8 cellular contexts compared by ENCODE assay signal in the genomic region with DNA sequence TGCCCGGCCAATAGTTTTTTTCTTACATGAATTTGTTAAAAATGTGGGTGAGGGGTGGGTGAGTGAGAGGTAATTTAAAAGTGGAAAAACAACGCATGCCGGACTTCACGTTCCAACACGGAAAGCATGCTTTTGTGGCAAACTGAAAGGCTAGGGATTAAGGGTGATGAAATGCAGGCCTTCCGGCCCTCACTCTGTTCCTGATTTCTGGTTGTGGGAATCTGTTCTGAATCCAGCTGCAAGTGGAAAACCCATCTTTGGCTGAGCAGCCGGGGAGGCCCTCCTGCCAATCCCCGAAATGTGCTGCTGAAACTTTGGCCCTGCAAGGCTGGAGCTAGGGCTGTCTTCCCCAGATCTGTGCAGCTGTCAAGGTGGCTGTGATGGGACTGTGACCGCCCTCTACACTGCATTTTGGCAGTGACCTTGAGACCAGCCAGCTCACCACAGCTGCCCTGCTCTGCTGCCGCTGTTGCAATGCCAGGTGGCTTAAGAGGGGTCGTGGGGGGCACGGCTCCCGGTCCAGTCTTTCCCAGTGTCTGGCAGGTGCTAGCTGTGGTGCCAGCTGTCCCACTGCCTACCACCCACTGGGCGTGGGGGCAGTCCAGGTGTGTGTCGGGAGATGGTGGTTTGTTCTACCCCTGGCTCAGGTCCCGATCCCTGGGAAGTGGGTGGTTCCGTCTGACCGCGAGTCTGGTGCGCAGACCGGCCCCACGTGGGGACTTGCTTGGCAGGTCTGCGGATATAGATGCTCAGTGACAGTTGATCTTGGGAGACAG. TPM values are rescaled to one million over a fixed set of nuclear protein-coding genes. Genes with fewer than 3 reads are reported as not detected.
DNase-seq lines count a peak whose midpoint lies in the region; ATAC-seq and TF ChIP-seq lines count a peak whose summit lies in the region.

No MANE protein-coding gene starts in this region.

- H3K9me3 Mint-ChIP-seq in T-helper 2 cell treated with Interferon-gamma antibody and Interleukin-4, amounts not matched to agents 5 μg/mL and 100 μg/mL, for 36 hours, result no peaks in the 10 kb centered on the region
- H3K9me3 Mint-ChIP-seq in natural killer cell treated with Interleukin-12 subunit alpha and Interleukin-12 subunit beta and Interleukin-15 and Interleukin-18, amount 100 ng/mL, for 72 hours, result no peaks in the 10 kb centered on the region

- no peaks in the 10 kb centered on the region for H4K20me1 ChIP-seq in fibroblast of lung (ENCODE audit: control insufficient read depth, extremely low read depth, insufficient read depth, low read length)

- H3K36me3 ChIP-seq in Panc1 (ENCODE audit: control insufficient read depth, insufficient read depth, low read length), result no peaks in the 10 kb centered on the region
- H3K36me3 ChIP-seq in fibroblast of lung (ENCODE audit: control insufficient read depth, insufficient read depth, low read length), result no peaks in the 10 kb centered on the region

- no peaks in the 10 kb centered on the region for H3K27me3 Mint-ChIP-seq in T-helper 2 cell treated with Interferon-gamma antibody and Interleukin-4, amounts not matched to agents 5 μg/mL and 100 μg/mL, for 36 hours (ENCODE audit: low read depth)
- H3K27me3 Mint-ChIP-seq in natural killer cell treated with Interleukin-12 subunit alpha and Interleukin-12 subunit beta and Interleukin-15 and Interleukin-18, amount 100 ng/mL, for 72 hours, result no peaks in the 10 kb centered on the region

- H3K4me3 Mint-ChIP-seq in T-helper 2 cell treated with Interferon-gamma antibody and Interleukin-4, amounts not matched to agents 5 μg/mL and 100 μg/mL, for 36 hours, result peak overlapping the region; percentile 3
- peak overlapping the region; percentile 96 for H3K4me3 Mint-ChIP-seq in natural killer cell treated with Interleukin-12 subunit alpha and Interleukin-12 subunit beta and Interleukin-15 and Interleukin-18, amount 100 ng/mL, for 72 hours

- peak overlapping the region; percentile 94 for H3K4me2 ChIP-seq in fibroblast of lung (ENCODE audit: extremely low read depth, insufficient read depth, low read length)

- DNase-seq in T-helper 2 cell treated with Interferon-gamma antibody and Interleukin-4, amounts not matched to agents 5 μg/mL and 100 μg/mL, for 36 hours (ENCODE audit: low spot score), result no peak
- DNase-seq in T-helper 2 cell, result no peak
- DNase-seq in Panc1 (ENCODE audit: low read depth, low spot score), result no peak
- peak; percentile 48 to 81 for DNase-seq in fibroblast of lung (ENCODE audit: low read depth in 2 of 2)
- no peak for DNase-seq in natural killer cell treated with Interleukin-12 subunit alpha and Interleukin-12 subunit beta and Interleukin-15 and Interleukin-18, amount 100 ng/mL, for 72 hours (ENCODE audit: low spot score)
- DNase-seq in activated effector memory CD4-positive, alpha-beta T cell treated with Interleukin-2 at 50 U/mL for 16 hours, result no peak

- peak overlapping the region; percentile 9 for H2AFZ ChIP-seq in fibroblast of lung (ENCODE audit: low read length)

- BruUV-seq in Panc1 (replicated peaks; lab: Mats Ljungman, UMichigan), result no TSS peak

- ATAC-seq in Panc1, result peak; percentile 62
- no peak for ATAC-seq in natural killer cell treated with Interleukin-12 subunit alpha and Interleukin-12 subunit beta and Interleukin-15 and Interleukin-18, amount 100 ng/mL, for 72 hours
- ATAC-seq in HG03280 (IDR thresholded peaks at IDR 0.05; ENCODE audit: unreplicated experiment), result no peak
- no peak for ATAC-seq in GM18502 (IDR thresholded peaks at IDR 0.05; ENCODE audit: poor library complexity, unreplicated experiment)

- peaks cover 9% of the 10 kb centered on the region for H3K36me3 Mint-ChIP-seq in T-helper 2 cell treated with Interferon-gamma antibody and Interleukin-4, amounts not matched to agents 5 μg/mL and 100 μg/mL, for 36 hours (ENCODE audit: low read depth)
- no peaks in the 10 kb centered on the region for H3K36me3 Mint-ChIP-seq in natural killer cell treated with Interleukin-12 subunit alpha and Interleukin-12 subunit beta and Interleukin-15 and Interleukin-18, amount 100 ng/mL, for 72 hours

- TF ChIP-seq CTCF in Panc1 (IDR thresholded peaks at IDR 0.05) (no peak), fibroblast of lung (conservative IDR thresholded peaks at IDR 0.05 in 1 of 2, IDR thresholded peaks at IDR 0.05 in 1 of 2; ENCODE audit: low read depth in 1 of 2, low read length in 2 of 2) (no peak)

- CTCF ChIA-PET in Panc1 (lab: Charles Lee), result no interaction called here

- no peaks in the 10 kb centered on the region for H3K79me2 ChIP-seq in fibroblast of lung (ENCODE audit: control insufficient read depth, insufficient read depth, low read length)

- peak overlapping the region; percentile 40 to 64 for H3K4me3 ChIP-seq in Panc1 (ENCODE audit: low read depth in 2 of 2, low read length in 2 of 2)
- H3K4me3 ChIP-seq in fibroblast of lung (replicated peaks in 1 of 4; ENCODE audit: control extremely low read depth in 1 of 4, insufficient read depth in 1 of 4, low read depth in 3 of 4, low read length in 4 of 4), result peak overlapping the region in 1 of 4 experiments; percentile 58

- POLR2A ChIA-PET in Panc1 (lab: Charles Lee), result no interaction called here

- in situ Hi-C loops in Panc1 (cut with HindIII; ENCODE audit: low pct_unique_long_range_greater_than_20kb, low sequenced_read_pairs), result no loop called here

- peak overlapping the region; percentile 88; the same call in 1 of the 2 replicates for H3K27ac ChIP-seq in Panc1 (ENCODE audit: low read length)
- peak overlapping the region; percentile 54 for H3K27ac ChIP-seq in fibroblast of lung (ENCODE audit: insufficient read depth, low read length)

- H3K4me1 ChIP-seq in Panc1 (ENCODE audit: control insufficient read depth, insufficient read depth, low read length) (peaks cover 21% of the 10 kb centered on the region), fibroblast of lung (ENCODE audit: control insufficient read depth, extremely low read depth, insufficient read depth, low read length) (peaks cover 20% of the 10 kb centered on the region)

- intact Hi-C loops in Panc1 (cut with micrococcal nuclease; ENCODE audit: unreplicated experiment), result no loop called here

- H3K27ac Mint-ChIP-seq in T-helper 2 cell treated with Interferon-gamma antibody and Interleukin-4, amounts not matched to agents 5 μg/mL and 100 μg/mL, for 36 hours, result no peak overlapping the region
- no peak overlapping the region for H3K27ac Mint-ChIP-seq in natural killer cell treated with Interleukin-12 subunit alpha and Interleukin-12 subunit beta and Interleukin-15 and Interleukin-18, amount 100 ng/mL, for 72 hours

- H3K9me3 ChIP-seq in Panc1 (ENCODE audit: control insufficient read depth, insufficient read depth, low read depth, low read length) (no peaks in the 10 kb centered on the region), fibroblast of lung (ENCODE audit: control insufficient read depth, insufficient read depth, low read depth, low read length) (no peaks in the 10 kb centered on the region)

- H3K4me1 Mint-ChIP-seq in T-helper 2 cell treated with Interferon-gamma antibody and Interleukin-4, amounts not matched to agents 5 μg/mL and 100 μg/mL, for 36 hours (ENCODE audit: low read depth), result peaks cover 34% of the 10 kb centered on the region
- peaks cover 26 to 32% of the 10 kb centered on the region in 2 donors for H3K4me1 Mint-ChIP-seq in natural killer cell treated with Interleukin-12 subunit alpha and Interleukin-12 subunit beta and Interleukin-15 and Interleukin-18, amount 100 ng/mL, for 72 hours (ENCODE audit: low read depth in 2 of 2)

- H3K27me3 ChIP-seq in Panc1 (ENCODE audit: control insufficient read depth, insufficient read depth, low read length) (no peaks in the 10 kb centered on the region), fibroblast of lung (ENCODE audit: control insufficient read depth, insufficient read depth, low read length) (no peaks in the 10 kb centered on the region)

- no peak overlapping the region for H3K9ac ChIP-seq in fibroblast of lung (ENCODE audit: insufficient read depth, low read length)

RNA-seq across cellular contexts. Expression of a gene that starts 39.0 kb away (rescaled TPM):
- total RNA-seq in Panc1 (2021; ENCODE audit: unreplicated experiment) (2.3 TPM), fibroblast of lung (3.3 and 3.6 TPM in 2 replicates)
- 0.44 TPM for polyA plus RNA-seq in Panc1 (2012; ENCODE audit: insufficient read length)
- 1.2 and 4.7 TPM in 2 replicates for polyA plus RNA-seq in fibroblast of lung
- polyA plus RNA-seq in fibroblast of lung (2012), result 0.41 and 1.9 TPM in 2 replicates
- 2.1 and 5.1 TPM in 2 replicates for polyA minus RNA-seq in fibroblast of lung (ENCODE audit: low replicate concordance)
- under 1 TPM; 0.31 to 0.45 TPM for total RNA-seq in natural killer cell treated with Interleukin-12 subunit alpha and Interleukin-12 subunit beta and Interleukin-15 and Interleukin-18, amount 100 ng/mL, for 72 hours

Comparison
In these comparisons a context has a peak if more than half of its experiments do, and no peak if none do; other contexts are left out.
1. DNase-seq: peak in fibroblast of lung (2 of 2); none in T-helper 2 cell treated with Interferon-gamma antibody and Interleukin-4, amounts not matched to agents 5 μg/mL and 100 μg/mL, for 36 hours (single experiment), T-helper 2 cell (0 of 5), Panc1 (single experiment), natural killer cell treated with Interleukin-12 subunit alpha and Interleukin-12 subunit beta and Interleukin-15 and Interleukin-18, amount 100 ng/mL, for 72 hours (single experiment) and activated effector memory CD4-positive, alpha-beta T cell treated with Interleukin-2 at 50 U/mL for 16 hours (single experiment).